Comparison of ENCODE assay signal across 1 cellular context in the genomic region with DNA sequence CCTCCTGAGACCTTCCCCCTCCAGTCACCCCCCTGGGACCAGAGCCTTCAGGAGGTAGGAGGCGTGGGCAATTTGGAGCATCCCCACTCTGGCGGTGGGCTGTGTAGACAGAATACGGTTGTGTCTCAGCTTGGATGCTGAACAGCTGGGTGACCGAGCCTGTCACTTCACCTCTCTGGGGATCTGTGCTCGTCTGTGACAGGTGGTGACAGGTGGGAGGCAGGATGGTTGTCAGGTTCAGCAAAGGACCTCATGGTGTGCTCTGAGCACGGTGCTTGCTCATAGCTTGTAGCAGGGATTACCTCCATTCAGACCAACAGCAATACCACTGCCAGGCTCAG.
TF ChIP-seq lines count a peak whose summit lies in the region.

No MANE protein-coding gene starts in this region.

TF ChIP-seq in neural cell, 6 proteins besides CTCF, POLR2A, EP300 and RAD21 (continued from another document):
- TF ChIP-seq, protein P1, sequence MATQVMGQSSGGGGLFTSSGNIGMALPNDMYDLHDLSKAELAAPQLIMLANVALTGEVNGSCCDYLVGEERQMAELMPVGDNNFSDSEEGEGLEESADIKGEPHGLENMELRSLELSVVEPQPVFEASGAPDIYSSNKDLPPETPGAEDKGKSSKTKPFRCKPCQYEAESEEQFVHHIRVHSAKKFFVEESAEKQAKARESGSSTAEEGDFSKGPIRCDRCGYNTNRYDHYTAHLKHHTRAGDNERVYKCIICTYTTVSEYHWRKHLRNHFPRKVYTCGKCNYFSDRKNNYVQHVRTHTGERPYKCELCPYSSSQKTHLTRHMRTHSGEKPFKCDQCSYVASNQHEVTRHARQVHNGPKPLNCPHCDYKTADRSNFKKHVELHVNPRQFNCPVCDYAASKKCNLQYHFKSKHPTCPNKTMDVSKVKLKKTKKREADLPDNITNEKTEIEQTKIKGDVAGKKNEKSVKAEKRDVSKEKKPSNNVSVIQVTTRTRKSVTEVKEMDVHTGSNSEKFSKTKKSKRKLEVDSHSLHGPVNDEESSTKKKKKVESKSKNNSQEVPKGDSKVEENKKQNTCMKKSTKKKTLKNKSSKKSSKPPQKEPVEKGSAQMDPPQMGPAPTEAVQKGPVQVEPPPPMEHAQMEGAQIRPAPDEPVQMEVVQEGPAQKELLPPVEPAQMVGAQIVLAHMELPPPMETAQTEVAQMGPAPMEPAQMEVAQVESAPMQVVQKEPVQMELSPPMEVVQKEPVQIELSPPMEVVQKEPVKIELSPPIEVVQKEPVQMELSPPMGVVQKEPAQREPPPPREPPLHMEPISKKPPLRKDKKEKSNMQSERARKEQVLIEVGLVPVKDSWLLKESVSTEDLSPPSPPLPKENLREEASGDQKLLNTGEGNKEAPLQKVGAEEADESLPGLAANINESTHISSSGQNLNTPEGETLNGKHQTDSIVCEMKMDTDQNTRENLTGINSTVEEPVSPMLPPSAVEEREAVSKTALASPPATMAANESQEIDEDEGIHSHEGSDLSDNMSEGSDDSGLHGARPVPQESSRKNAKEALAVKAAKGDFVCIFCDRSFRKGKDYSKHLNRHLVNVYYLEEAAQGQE (IDR thresholded peaks at IDR 0.05; ENCODE audit: borderline replicate concordance) = no peak
- no peak for TF ChIP-seq TAF1 (IDR thresholded peaks at IDR 0.05; ENCODE audit: low read depth)
